Comparison of ENCODE assay signal across 6 cellular contexts in genomic region chr12:7847964-7848422, GRCh38. TPM values are rescaled to one million over a fixed set of nuclear protein-coding genes. Genes with fewer than 3 reads are reported as not detected.
"Had no signal": no experiment of that assay in that cellular context is flagged by ENCODE, and none has a peak within 500 bp of the region (broad histone marks: within the 10 kb centered on the region; RNA-seq: fewer than 3 reads in every experiment).

No MANE protein-coding gene starts in this region.

RNA-seq across cellular contexts. Expression of gene SLC2A14, which starts 24.7 kb away (rescaled TPM):
- total RNA-seq: esophagus squamous epithelium, glomerular endothelial cell, right atrium auricular region had no signal

RNA-seq across cellular contexts. Expression of gene NANOG, which starts 58.8 kb away (rescaled TPM):
- total RNA-seq: activated CD4-positive, alpha-beta memory T cell treated with anti-CD3 and anti-CD28 coated beads, Interleukin-2, amount 10 ng/mL, durations not matched to agents 7 days and 5 days; activated CD8-positive, alpha-beta memory T cell treated with anti-CD3 and anti-CD28 coated beads, Interleukin-2, amount 10 ng/mL, durations not matched to agents 7 days and 5 days; right atrium auricular region had no signal
- polyA plus RNA-seq: SK-N-SH had no signal
